12 cellular contexts compared by ENCODE assay signal in genomic region chr22:38865201-38866023, GRCh38. TPM values are rescaled to one million over a fixed set of nuclear protein-coding genes. Genes with fewer than 3 reads are reported as not detected.
A peak's percentile ranks its signal among the peaks of the same experiment; 100 is the strongest.
DNase-seq lines count a peak whose midpoint lies in the region; ATAC-seq, FAIRE-seq and TF ChIP-seq lines count a peak whose summit lies in the region.
"Had no signal": no experiment of that assay in that cellular context is flagged by ENCODE, and none has a peak within 500 bp of the region (broad histone marks: within the 10 kb centered on the region; RNA-seq: fewer than 3 reads in every experiment).

No MANE protein-coding gene starts in this region.

- H3K36me3 ChIP-seq in NT2/D1 (ENCODE audit: insufficient read depth, insufficient read length, low read length) (peaks cover 61% of the 10 kb centered on the region), K562 (ENCODE audit: control insufficient read depth, insufficient read depth, low read length) (peaks cover 49% of the 10 kb centered on the region; the same call in 2 of the 3 replicates), HAP-1 (replicated peaks) (peaks cover 53% of the 10 kb centered on the region)

- H3K9me3 ChIP-seq in NT2/D1 (ENCODE audit: insufficient read depth, low read length) (no peaks in the 10 kb centered on the region), K562 (replicated peaks; ENCODE audit: control insufficient read depth, insufficient read depth, low read depth, low read length) (no peaks in the 10 kb centered on the region), HAP-1 (no peaks in the 10 kb centered on the region)

- H3K4me3 ChIP-seq in NT2/D1 (ENCODE audit: insufficient read length, low read depth) (no peak overlapping the region), K562 (no peak overlapping the region), HAP-1 (no peak overlapping the region)

- intact Hi-C loops in K562 (cut with micrococcal nuclease), result no loop called here

- H3K9me1 ChIP-seq in K562 (ENCODE audit: control insufficient read depth, insufficient read depth, low read length), result peaks cover 2% of the 10 kb centered on the region

- whole genome bisulfite sequencing in K562 (ENCODE audit: insufficient coverage, low coverage, missing lambda C conversion rate), result 95% methylated on average over 9 of the region's 20 CpGs

- DNase-seq in NT2/D1 (ENCODE audit: low read depth, low spot score) (no peak), K562 (ENCODE audit: extremely low read depth in 1 of 4, low spot score in 3 of 4) (no peak), islet precursor cell (peak; percentile 37), 8988T (no peak), HAP-1 (ENCODE audit: low spot score in 2 of 2) (no peak), left lobe of liver (ENCODE audit: low spot score) (no peak)
- no peak for DNase-seq in stimulated activated effector memory CD8-positive, alpha-beta T cell treated with anti-CD3 and anti-CD28 coated beads, Interleukin-12 subunit alpha, Interleukin-12 subunit beta, amount 100 ng/mL, for 72 hours (ENCODE audit: low spot score in 2 of 2)
- DNase-seq: COR-L47, NCI-H2107 had no signal

- CTCF ChIA-PET in K562 (lab: Yijun Ruan, JAX; ENCODE audit: low intra/inter-chr PET ratio), result no interaction called here

- peak overlapping the region; percentile 29 for H3K27ac Mint-ChIP-seq in stimulated activated effector memory CD8-positive, alpha-beta T cell treated with anti-CD3 and anti-CD28 coated beads, Interleukin-12 subunit alpha, Interleukin-12 subunit beta, amount 100 ng/mL, for 72 hours

- H3K27ac ChIP-seq in K562 (ENCODE audit: extremely low read depth, low read depth, low read length), result no peak overlapping the region
- H3K27ac ChIP-seq: HL-60 had no signal

- peaks cover 13% of the 10 kb centered on the region for H3K79me2 ChIP-seq in K562 (ENCODE audit: control insufficient read depth, insufficient read depth, low read length)

- TF ChIP-seq POLR2A in K562 (conservative IDR thresholded peaks at IDR 0.05), result no peak

- no peak for FAIRE-seq in K562 (lab: Jason Lieb, UNC)
- FAIRE-seq: bronchial epithelial cell had no signal

- no peaks in the 10 kb centered on the region; the same call in 1 of the 2 replicates for H4K20me1 ChIP-seq in K562 (replicated peaks; ENCODE audit: control insufficient read depth, insufficient read depth, low read length)

- peaks cover 12% of the 10 kb centered on the region for H3K4me1 ChIP-seq in NT2/D1 (ENCODE audit: insufficient read depth, insufficient read length)
- peaks cover 0 to 32% of the 10 kb centered on the region in 2 experiments; a peak in 4 of 5 replicates for H3K4me1 ChIP-seq in K562 (replicated peaks in 1 of 2; ENCODE audit: control insufficient read depth in 2 of 2, insufficient read depth in 2 of 2, low read length in 2 of 2)
- H3K4me1 ChIP-seq in HAP-1, result peaks cover under 1% of the 10 kb centered on the region; the same call in 1 of the 2 replicates

- H2AFZ ChIP-seq in K562 (ENCODE audit: low read depth, low read length), result no peak overlapping the region

- no peak for ATAC-seq in K562
- no peak for ATAC-seq in stimulated activated effector memory CD8-positive, alpha-beta T cell treated with anti-CD3 and anti-CD28 coated beads, Interleukin-12 subunit alpha, Interleukin-12 subunit beta, amount 100 ng/mL, for 72 hours
- no peak for ATAC-seq in left lobe of liver
- ATAC-seq in HG03108 (IDR thresholded peaks at IDR 0.05; ENCODE audit: unreplicated experiment), result no peak

- H3K9ac ChIP-seq in NT2/D1 (ENCODE audit: insufficient read length, low read depth), result peak overlapping the region; percentile 42
- H3K9ac ChIP-seq in K562 (ENCODE audit: insufficient read depth in 1 of 2, low read depth in 2 of 2, low read length in 2 of 2), result no peak overlapping the region

- in situ Hi-C loops in K562 (cut with MboI), result no loop called here
- in situ Hi-C loops in HAP-1 (cut with MboI; ENCODE audit: low sequenced_read_pairs), result no loop called here

- no TSS peak for BruUV-seq in K562 (replicated peaks; lab: Mats Ljungman, UMichigan)

- no peaks in the 10 kb centered on the region for H3K27me3 ChIP-seq in NT2/D1 (ENCODE audit: insufficient read depth, insufficient read length)
- H3K27me3 ChIP-seq in K562 (ENCODE audit: control insufficient read depth in 2 of 2, insufficient read depth in 2 of 2, low read length in 2 of 2), result no peaks in the 10 kb centered on the region
- no peaks in the 10 kb centered on the region for H3K27me3 ChIP-seq in HAP-1 (ENCODE audit: low read depth)

- TF ChIP-seq EP300 in K562 (IDR thresholded peaks at IDR 0.05; ENCODE audit: low read length), result no peak

- peaks cover 49% of the 10 kb centered on the region for H3K4me1 Mint-ChIP-seq in stimulated activated effector memory CD8-positive, alpha-beta T cell treated with anti-CD3 and anti-CD28 coated beads, Interleukin-12 subunit alpha, Interleukin-12 subunit beta, amount 100 ng/mL, for 72 hours

- TF ChIP-seq CTCF in K562 (IDR thresholded peaks at IDR 0.05 in 2 of 3, conservative IDR thresholded peaks at IDR 0.05 in 1 of 3; ENCODE audit: insufficient read depth in 2 of 3, low read depth in 1 of 3, low read length in 3 of 3), result no peak

- H3K9me3 Mint-ChIP-seq in stimulated activated effector memory CD8-positive, alpha-beta T cell treated with anti-CD3 and anti-CD28 coated beads, Interleukin-12 subunit alpha, Interleukin-12 subunit beta, amount 100 ng/mL, for 72 hours, result no peaks in the 10 kb centered on the region

- POLR2A ChIA-PET in K562 (lab: Yijun Ruan, JAX), result interaction anchor here (0.7 kb wide), 1 partner anchor 19 kb away, joined by 3 read pairs; no protein-coding TSS in a partner anchor

- H3K4me3 Mint-ChIP-seq in stimulated activated effector memory CD8-positive, alpha-beta T cell treated with anti-CD3 and anti-CD28 coated beads, Interleukin-12 subunit alpha, Interleukin-12 subunit beta, amount 100 ng/mL, for 72 hours, result no peak overlapping the region

- no peak overlapping the region for H3K4me2 ChIP-seq in K562 (ENCODE audit: insufficient read depth, low read length)

- peaks cover 91% of the 10 kb centered on the region for H3K36me3 Mint-ChIP-seq in stimulated activated effector memory CD8-positive, alpha-beta T cell treated with anti-CD3 and anti-CD28 coated beads, Interleukin-12 subunit alpha, Interleukin-12 subunit beta, amount 100 ng/mL, for 72 hours

- no peak for TF ChIP-seq RAD21 in K562 (CRISPR knock-in tag; conservative IDR thresholded peaks at IDR 0.05 in 1 of 2, IDR thresholded peaks at IDR 0.05 in 1 of 2)

TF ChIP-seq in K562, 482 proteins besides CTCF, POLR2A, EP300 and RAD21 (continues in another document):
- TF ChIP-seq HMGN3 (IDR thresholded peaks at IDR 0.05; ENCODE audit: borderline replicate concordance, extremely low read depth, insufficient read length, low read depth, low read length), result no peak
- peak; percentile 22 for TF ChIP-seq POLR2G (IDR thresholded peaks at IDR 0.05; ENCODE audit: low read depth, low read length)

RNA-seq across cellular contexts. Expression of gene CBX6, which starts 6.6 kb away (rescaled TPM):
- total RNA-seq in K562 (2011; cell fraction: chromatin; rRNA removed; ENCODE audit: low replicate concordance), result 20.8 and 48.0 TPM in 2 replicates
- total RNA-seq in K562 (2011; cell fraction: nucleolus; rRNA removed), result 32.9 and 39.0 TPM in 2 replicates
- total RNA-seq in K562 (2011; cell fraction: nucleoplasm; rRNA removed), result 29.8 and 36.5 TPM in 2 replicates
- 14.6 and 18.4 TPM in 2 replicates for total RNA-seq in K562 (2014; rRNA removed)
- total RNA-seq in K562 (2014; rRNA removed; fragmentation: Illumina TruSeq; extraction: Trizol), result 7.4 and 8.0 TPM in 2 replicates
- 10.7 and 11.2 TPM in 2 replicates for total RNA-seq in K562 (2015; rRNA removed; fragmentation: Illumina TruSeq; extraction: Trizol)
- 29.4 and 31.6 TPM in 2 replicates for total RNA-seq in K562 (2021)
- polyA plus RNA-seq in K562 (2011; rRNA removed), result 3.3 TPM in 2 replicates
- 2.4 and 7.2 TPM in 2 replicates for polyA plus RNA-seq in K562 (2011; cell fraction: cytosol; rRNA removed)
- 12.5 and 31.3 TPM in 2 replicates for polyA plus RNA-seq in K562 (2011; cell fraction: nucleus; rRNA removed)
- 6.6 and 8.2 TPM in 2 replicates for polyA plus RNA-seq in K562 (2012)
- polyA plus RNA-seq in K562 (2014; fragmentation: Illumina TruSeq; extraction: Trizol), result 7.2 and 10.0 TPM in 2 replicates
- polyA plus RNA-seq in K562 (2014; fragmentation: Nextera tagmentation; extraction: Ambion mirVana), result 1 to 10 TPM in 1 of 2 experiments, under 1 TPM in 1; 0.75 to 1.2 TPM
- 8.0 and 9.0 TPM in 2 replicates for polyA plus RNA-seq in K562 (2014; rRNA removed)
- polyA minus RNA-seq in K562 (2011; rRNA and poly(A)+ RNA removed), result 6.9 and 8.8 TPM in 2 replicates
- polyA minus RNA-seq in K562 (2011; cell fraction: cytosol; rRNA and poly(A)+ RNA removed), result 12.9 and 18.3 TPM in 2 replicates
- 24.7 and 27.6 TPM in 2 replicates for polyA minus RNA-seq in K562 (2011; cell fraction: nucleus; rRNA and poly(A)+ RNA removed)
- 16.0 TPM for total RNA-seq in left lobe of liver

RNA-seq across cellular contexts. Expression of gene NPTXR, which starts 21.6 kb away (rescaled TPM):
- 1.3 and 3.0 TPM in 2 replicates for total RNA-seq in K562 (2011; cell fraction: chromatin; rRNA removed; ENCODE audit: low replicate concordance)
- total RNA-seq in K562 (2011; cell fraction: nucleolus; rRNA removed), result 3.0 and 3.3 TPM in 2 replicates
- 2.9 and 4.0 TPM in 2 replicates for total RNA-seq in K562 (2011; cell fraction: nucleoplasm; rRNA removed)
- total RNA-seq in K562 (2014; rRNA removed) (1.0 and 1.1 TPM in 2 replicates), K562 (2014; rRNA removed; fragmentation: Illumina TruSeq; extraction: Trizol) (0.51 and 0.54 TPM in 2 replicates), K562 (2015; rRNA removed; fragmentation: Illumina TruSeq; extraction: Trizol) (0.65 and 0.72 TPM in 2 replicates), K562 (2021) (3.0 and 3.1 TPM in 2 replicates), left lobe of liver (0.45 TPM)
- polyA plus RNA-seq in K562 (2011; rRNA removed) (1.8 and 3.3 TPM in 2 replicates), K562 (2014; fragmentation: Illumina TruSeq; extraction: Trizol) (2.3 and 2.6 TPM in 2 replicates), K562 (2014; fragmentation: Nextera tagmentation; extraction: Ambion mirVana) (under 1 TPM; 0.01 to 0.10 TPM), K562 (2014; rRNA removed) (1.5 and 1.7 TPM in 2 replicates)
- 2.5 and 2.8 TPM in 2 replicates for polyA plus RNA-seq in K562 (2011; cell fraction: cytosol; rRNA removed)
- polyA plus RNA-seq in K562 (2011; cell fraction: nucleus; rRNA removed), result 2.1 and 2.8 TPM in 2 replicates
- polyA plus RNA-seq in K562 (2012), result 1.7 and 3.2 TPM in 2 replicates
- 1.9 and 2.7 TPM in 2 replicates for polyA minus RNA-seq in K562 (2011; rRNA and poly(A)+ RNA removed)
- polyA minus RNA-seq in K562 (2011; cell fraction: cytosol; rRNA and poly(A)+ RNA removed), result 2.6 and 4.7 TPM in 2 replicates
- polyA minus RNA-seq in K562 (2011; cell fraction: nucleus; rRNA and poly(A)+ RNA removed), result 0.94 and 1.00 TPM in 2 replicates
